2 cellular contexts compared by ENCODE assay signal in genomic region chr4:94757192-94758140, GRCh38.
A peak's percentile ranks its signal among the peaks of the same experiment; 100 is the strongest.
TF ChIP-seq lines count a peak whose summit lies in the region.

TSS of gene BMPR1B (plus strand) at chr4:94757955. CDS start at chr4:95104425, 346,470 bp downstream.

TF ChIP-seq in IMR-90, 13 proteins besides CTCF, POLR2A, EP300 and RAD21:
- TF ChIP-seq SMC3 (IDR thresholded peaks at IDR 0.05; ENCODE audit: low read depth, low read length) (no peak), NFE2L2 (IDR thresholded peaks at IDR 0.05; ENCODE audit: low read depth, low read length) (no peak), MAZ (IDR thresholded peaks at IDR 0.05; ENCODE audit: borderline replicate concordance, low read depth, low read length) (no peak), RCOR1 (IDR thresholded peaks at IDR 0.05; ENCODE audit: insufficient replicate concordance, low read length) (no peak), MAFK (IDR thresholded peaks at IDR 0.05; ENCODE audit: low read depth, low read length) (no peak), CHD1 (IDR thresholded peaks at IDR 0.05; ENCODE audit: low read depth, low read length) (no peak), CEBPB (IDR thresholded peaks at IDR 0.05; ENCODE audit: low read depth, low read length) (no peak), USF2 (IDR thresholded peaks at IDR 0.05; ENCODE audit: low read depth, low read length) (no peak), RFX5 (IDR thresholded peaks at IDR 0.05; ENCODE audit: low read depth, low read length) (no peak), BHLHE40 (IDR thresholded peaks at IDR 0.05; ENCODE audit: low read depth, low read length) (no peak), FOS (IDR thresholded peaks at IDR 0.05; ENCODE audit: low read depth, low read length) (no peak), MXI1 (IDR thresholded peaks at IDR 0.05; ENCODE audit: borderline replicate concordance, low read depth, low read length) (no peak)
- TF ChIP-seq, protein P1, sequence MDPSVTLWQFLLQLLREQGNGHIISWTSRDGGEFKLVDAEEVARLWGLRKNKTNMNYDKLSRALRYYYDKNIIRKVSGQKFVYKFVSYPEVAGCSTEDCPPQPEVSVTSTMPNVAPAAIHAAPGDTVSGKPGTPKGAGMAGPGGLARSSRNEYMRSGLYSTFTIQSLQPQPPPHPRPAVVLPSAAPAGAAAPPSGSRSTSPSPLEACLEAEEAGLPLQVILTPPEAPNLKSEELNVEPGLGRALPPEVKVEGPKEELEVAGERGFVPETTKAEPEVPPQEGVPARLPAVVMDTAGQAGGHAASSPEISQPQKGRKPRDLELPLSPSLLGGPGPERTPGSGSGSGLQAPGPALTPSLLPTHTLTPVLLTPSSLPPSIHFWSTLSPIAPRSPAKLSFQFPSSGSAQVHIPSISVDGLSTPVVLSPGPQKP (IDR thresholded peaks at IDR 0.05; ENCODE audit: borderline replicate concordance, low read depth, low read length) = no peak

TF ChIP-seq in GM12878, 131 proteins besides CTCF, POLR2A, EP300 and RAD21:
- TF ChIP-seq ZSCAN29 (IDR thresholded peaks at IDR 0.05) (no peak), SUZ12 (IDR thresholded peaks at IDR 0.05; ENCODE audit: unreplicated experiment) (peak; percentile 64), TAF1 (IDR thresholded peaks at IDR 0.05; ENCODE audit: borderline replicate concordance, low read depth, low read length) (no peak), PAX8 (IDR thresholded peaks at IDR 0.05) (no peak), EZH2 (IDR thresholded peaks at IDR 0.05; ENCODE audit: borderline replicate concordance, control insufficient read depth, low read depth, low read length) (0 out of 2 replicates have a peak, but pooled peaks have one; percentile 59)
- TF ChIP-seq, protein P2, sequence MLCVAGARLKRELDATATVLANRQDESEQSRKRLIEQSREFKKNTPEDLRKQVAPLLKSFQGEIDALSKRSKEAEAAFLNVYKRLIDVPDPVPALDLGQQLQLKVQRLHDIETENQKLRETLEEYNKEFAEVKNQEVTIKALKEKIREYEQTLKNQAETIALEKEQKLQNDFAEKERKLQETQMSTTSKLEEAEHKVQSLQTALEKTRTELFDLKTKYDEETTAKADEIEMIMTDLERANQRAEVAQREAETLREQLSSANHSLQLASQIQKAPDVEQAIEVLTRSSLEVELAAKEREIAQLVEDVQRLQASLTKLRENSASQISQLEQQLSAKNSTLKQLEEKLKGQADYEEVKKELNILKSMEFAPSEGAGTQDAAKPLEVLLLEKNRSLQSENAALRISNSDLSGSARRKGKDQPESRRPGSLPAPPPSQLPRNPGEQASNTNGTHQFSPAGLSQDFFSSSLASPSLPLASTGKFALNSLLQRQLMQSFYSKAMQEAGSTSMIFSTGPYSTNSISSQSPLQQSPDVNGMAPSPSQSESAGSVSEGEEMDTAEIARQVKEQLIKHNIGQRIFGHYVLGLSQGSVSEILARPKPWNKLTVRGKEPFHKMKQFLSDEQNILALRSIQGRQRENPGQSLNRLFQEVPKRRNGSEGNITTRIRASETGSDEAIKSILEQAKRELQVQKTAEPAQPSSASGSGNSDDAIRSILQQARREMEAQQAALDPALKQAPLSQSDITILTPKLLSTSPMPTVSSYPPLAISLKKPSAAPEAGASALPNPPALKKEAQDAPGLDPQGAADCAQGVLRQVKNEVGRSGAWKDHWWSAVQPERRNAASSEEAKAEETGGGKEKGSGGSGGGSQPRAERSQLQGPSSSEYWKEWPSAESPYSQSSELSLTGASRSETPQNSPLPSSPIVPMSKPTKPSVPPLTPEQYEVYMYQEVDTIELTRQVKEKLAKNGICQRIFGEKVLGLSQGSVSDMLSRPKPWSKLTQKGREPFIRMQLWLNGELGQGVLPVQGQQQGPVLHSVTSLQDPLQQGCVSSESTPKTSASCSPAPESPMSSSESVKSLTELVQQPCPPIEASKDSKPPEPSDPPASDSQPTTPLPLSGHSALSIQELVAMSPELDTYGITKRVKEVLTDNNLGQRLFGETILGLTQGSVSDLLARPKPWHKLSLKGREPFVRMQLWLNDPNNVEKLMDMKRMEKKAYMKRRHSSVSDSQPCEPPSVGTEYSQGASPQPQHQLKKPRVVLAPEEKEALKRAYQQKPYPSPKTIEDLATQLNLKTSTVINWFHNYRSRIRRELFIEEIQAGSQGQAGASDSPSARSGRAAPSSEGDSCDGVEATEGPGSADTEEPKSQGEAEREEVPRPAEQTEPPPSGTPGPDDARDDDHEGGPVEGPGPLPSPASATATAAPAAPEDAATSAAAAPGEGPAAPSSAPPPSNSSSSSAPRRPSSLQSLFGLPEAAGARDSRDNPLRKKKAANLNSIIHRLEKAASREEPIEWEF (IDR thresholded peaks at IDR 0.05; ENCODE audit: insufficient replicate concordance, low read depth, low read length) = no peak
